Comparison of ENCODE assay signal across 11 cellular contexts in genomic region chr2:74894261-74895030, GRCh38.
DNase-seq lines count a peak whose midpoint lies in the region; ATAC-seq, FAIRE-seq and TF ChIP-seq lines count a peak whose summit lies in the region.
"Had no signal": no experiment of that assay in that cellular context is flagged by ENCODE, and none has a peak within 500 bp of the region (broad histone marks: within the 10 kb centered on the region; RNA-seq: fewer than 3 reads in every experiment).

No MANE protein-coding gene starts in this region.

- H3K27ac Mint-ChIP-seq in stimulated activated naive CD8-positive, alpha-beta T cell treated with anti-CD3 and anti-CD28 coated beads, Interleukin-15, amount 100 ng/mL, for 72 hours = peak overlapping the region in 1 of 2 donors; percentile 10
- H3K27ac Mint-ChIP-seq in activated naive CD8-positive, alpha-beta T cell treated with anti-CD3 and anti-CD28 coated beads, Interleukin-2, amount 50 U/mL, for 24 hours = no peak overlapping the region
- no peak overlapping the region for H3K27ac Mint-ChIP-seq in T-helper 2 cell treated with Interferon-gamma antibody and Interleukin-4, amounts not matched to agents 5 μg/mL and 100 μg/mL, for 36 hours

- ATAC-seq in stimulated activated naive CD8-positive, alpha-beta T cell treated with anti-CD3 and anti-CD28 coated beads, Interleukin-15, Interleukin-2, amounts not matched to agents 100 U/mL and 50 U/mL, for 24 hours = peak; percentile 57
- ATAC-seq in stimulated activated naive CD8-positive, alpha-beta T cell treated with anti-CD3 and anti-CD28 coated beads, Interleukin-15, amount 100 ng/mL, for 72 hours = no peak
- ATAC-seq in activated naive CD8-positive, alpha-beta T cell treated with anti-CD3 and anti-CD28 coated beads, Interleukin-2, amount 50 U/mL, for 24 hours = peak; percentile 65
- no peak for ATAC-seq in HG02981 (IDR thresholded peaks at IDR 0.05; ENCODE audit: unreplicated experiment)

- DNase-seq in stimulated activated naive CD8-positive, alpha-beta T cell treated with anti-CD3 and anti-CD28 coated beads, Interleukin-15, Interleukin-2, amounts not matched to agents 100 U/mL and 50 U/mL, for 24 hours = no peak
- DNase-seq in stimulated activated naive CD8-positive, alpha-beta T cell treated with anti-CD3 and anti-CD28 coated beads, Interleukin-15, amount 100 ng/mL, for 72 hours = no peak
- DNase-seq in activated naive CD8-positive, alpha-beta T cell treated with anti-CD3 and anti-CD28 coated beads, Interleukin-2, amount 50 U/mL, for 24 hours = no peak
- DNase-seq in iris pigment epithelial cell (ENCODE audit: low read depth) = peak; percentile 91
- no peak for DNase-seq in T-helper 2 cell treated with Interferon-gamma antibody and Interleukin-4, amounts not matched to agents 5 μg/mL and 100 μg/mL, for 36 hours (ENCODE audit: low spot score)
- DNase-seq in COLO668 (lab: John Stamatoyannopoulos, UW; ENCODE audit: unreplicated experiment) = no peak
- DNase-seq in GM12892 (ENCODE audit: insufficient read length) = no peak
- DNase-seq: foreskin melanocyte, H7, Karpas-422 had no signal

- no peak for TF ChIP-seq POLR2A in GM12892 (IDR thresholded peaks at IDR 0.05; ENCODE audit: low read depth, low read length)

- peaks cover 4 to 24% of the 10 kb centered on the region in 2 donors for H3K9me3 Mint-ChIP-seq in stimulated activated naive CD8-positive, alpha-beta T cell treated with anti-CD3 and anti-CD28 coated beads, Interleukin-15, amount 100 ng/mL, for 72 hours
- H3K9me3 Mint-ChIP-seq in activated naive CD8-positive, alpha-beta T cell treated with anti-CD3 and anti-CD28 coated beads, Interleukin-2, amount 50 U/mL, for 24 hours = no peaks in the 10 kb centered on the region
- H3K9me3 Mint-ChIP-seq in T-helper 2 cell treated with Interferon-gamma antibody and Interleukin-4, amounts not matched to agents 5 μg/mL and 100 μg/mL, for 36 hours = peaks cover 7% of the 10 kb centered on the region

- H3K36me3 Mint-ChIP-seq in activated naive CD8-positive, alpha-beta T cell treated with anti-CD3 and anti-CD28 coated beads, Interleukin-2, amount 50 U/mL, for 24 hours (ENCODE audit: low read depth) = peaks cover 80% of the 10 kb centered on the region
- H3K36me3 Mint-ChIP-seq in T-helper 2 cell treated with Interferon-gamma antibody and Interleukin-4, amounts not matched to agents 5 μg/mL and 100 μg/mL, for 36 hours (ENCODE audit: low read depth) = peaks cover 63% of the 10 kb centered on the region

- FAIRE-seq in GM12892 (lab: Jason Lieb, UNC) = no peak

- no peaks in the 10 kb centered on the region for H3K4me1 Mint-ChIP-seq in stimulated activated naive CD8-positive, alpha-beta T cell treated with anti-CD3 and anti-CD28 coated beads, Interleukin-15, amount 100 ng/mL, for 72 hours
- peaks cover 2% of the 10 kb centered on the region for H3K4me1 Mint-ChIP-seq in activated naive CD8-positive, alpha-beta T cell treated with anti-CD3 and anti-CD28 coated beads, Interleukin-2, amount 50 U/mL, for 24 hours
- no peaks in the 10 kb centered on the region for H3K4me1 Mint-ChIP-seq in T-helper 2 cell treated with Interferon-gamma antibody and Interleukin-4, amounts not matched to agents 5 μg/mL and 100 μg/mL, for 36 hours (ENCODE audit: low read depth)

- no peaks in the 10 kb centered on the region for H3K27me3 Mint-ChIP-seq in stimulated activated naive CD8-positive, alpha-beta T cell treated with anti-CD3 and anti-CD28 coated beads, Interleukin-15, amount 100 ng/mL, for 72 hours
- no peaks in the 10 kb centered on the region for H3K27me3 Mint-ChIP-seq in activated naive CD8-positive, alpha-beta T cell treated with anti-CD3 and anti-CD28 coated beads, Interleukin-2, amount 50 U/mL, for 24 hours
- no peaks in the 10 kb centered on the region for H3K27me3 Mint-ChIP-seq in T-helper 2 cell treated with Interferon-gamma antibody and Interleukin-4, amounts not matched to agents 5 μg/mL and 100 μg/mL, for 36 hours (ENCODE audit: low read depth)

- H3K4me3 Mint-ChIP-seq in stimulated activated naive CD8-positive, alpha-beta T cell treated with anti-CD3 and anti-CD28 coated beads, Interleukin-15, amount 100 ng/mL, for 72 hours = no peak overlapping the region
- H3K4me3 Mint-ChIP-seq in activated naive CD8-positive, alpha-beta T cell treated with anti-CD3 and anti-CD28 coated beads, Interleukin-2, amount 50 U/mL, for 24 hours = no peak overlapping the region
- H3K4me3 Mint-ChIP-seq in T-helper 2 cell treated with Interferon-gamma antibody and Interleukin-4, amounts not matched to agents 5 μg/mL and 100 μg/mL, for 36 hours = no peak overlapping the region

Comparison
In these comparisons a context has a peak if more than half of its experiments do, and no peak if none do; other contexts are left out.
1. ATAC-seq: peak in stimulated activated naive CD8-positive, alpha-beta T cell treated with anti-CD3 and anti-CD28 coated beads, Interleukin-15, Interleukin-2, amounts not matched to agents 100 U/mL and 50 U/mL, for 24 hours (single experiment) and activated naive CD8-positive, alpha-beta T cell treated with anti-CD3 and anti-CD28 coated beads, Interleukin-2, amount 50 U/mL, for 24 hours (single experiment); none in stimulated activated naive CD8-positive, alpha-beta T cell treated with anti-CD3 and anti-CD28 coated beads, Interleukin-15, amount 100 ng/mL, for 72 hours (single experiment) and HG02981 (single experiment).